8 cellular contexts compared by ENCODE assay signal in genomic region chr2:230007931-230008707, GRCh38.
DNase-seq lines count a peak whose midpoint lies in the region; ATAC-seq and TF ChIP-seq lines count a peak whose summit lies in the region.

No MANE protein-coding gene starts in this region.

- H3K27ac Mint-ChIP-seq in activated T-helper 2 cell treated with anti-CD3 and anti-CD28 coated beads, Interferon-gamma antibody, Interleukin-2, Interleukin-4, amounts not matched to agents 10 μg/mL and 5 μg/mL and 100 μg/mL, durations not matched to agents 14 hours and 24 hours and 36 hours, result no peak overlapping the region

- intact Hi-C loops in activated T-helper 2 cell treated with anti-CD3 and anti-CD28 coated beads, Interferon-gamma antibody, Interleukin-2, Interleukin-4, amounts not matched to agents 10 μg/mL and 5 μg/mL and 100 μg/mL, durations not matched to agents 14 hours and 24 hours and 36 hours (cut with micrococcal nuclease), result loop anchor here (1.0 to 10.0 kb wide), 4 partner anchors 60 to 787 kb away; partner anchors contain the start of gene SLC16A14

- no peaks in the 10 kb centered on the region for H3K27me3 ChIP-seq in stomach smooth muscle (ENCODE audit: control insufficient read depth in 1 of 2, insufficient read depth in 2 of 2, low read length in 2 of 2)

- no peaks in the 10 kb centered on the region for H3K36me3 ChIP-seq in stomach smooth muscle (ENCODE audit: control insufficient read depth in 2 of 2, insufficient read depth in 2 of 2, low read length in 2 of 2)

- H3K27ac ChIP-seq in stomach smooth muscle (ENCODE audit: low read length), result no peak overlapping the region

- H3K36me3 Mint-ChIP-seq in activated T-helper 2 cell treated with anti-CD3 and anti-CD28 coated beads, Interferon-gamma antibody, Interleukin-2, Interleukin-4, amounts not matched to agents 10 μg/mL and 5 μg/mL and 100 μg/mL, durations not matched to agents 14 hours and 24 hours and 36 hours (ENCODE audit: low read depth), result no peaks in the 10 kb centered on the region

- H3K9me3 Mint-ChIP-seq in activated T-helper 2 cell treated with anti-CD3 and anti-CD28 coated beads, Interferon-gamma antibody, Interleukin-2, Interleukin-4, amounts not matched to agents 10 μg/mL and 5 μg/mL and 100 μg/mL, durations not matched to agents 14 hours and 24 hours and 36 hours, result no peaks in the 10 kb centered on the region

- no peak overlapping the region for H3K4me3 ChIP-seq in foreskin fibroblast (ENCODE audit: low read depth in 1 of 2, low read length in 2 of 2)
- peak overlapping the region; percentile 36 to 43 for H3K4me3 ChIP-seq in stomach smooth muscle (ENCODE audit: low read length in 2 of 2)

- no peaks in the 10 kb centered on the region for H3K27me3 Mint-ChIP-seq in activated T-helper 2 cell treated with anti-CD3 and anti-CD28 coated beads, Interferon-gamma antibody, Interleukin-2, Interleukin-4, amounts not matched to agents 10 μg/mL and 5 μg/mL and 100 μg/mL, durations not matched to agents 14 hours and 24 hours and 36 hours (ENCODE audit: low read depth)

- H3K4me1 Mint-ChIP-seq in activated T-helper 2 cell treated with anti-CD3 and anti-CD28 coated beads, Interferon-gamma antibody, Interleukin-2, Interleukin-4, amounts not matched to agents 10 μg/mL and 5 μg/mL and 100 μg/mL, durations not matched to agents 14 hours and 24 hours and 36 hours (ENCODE audit: low read depth), result peaks cover 10% of the 10 kb centered on the region

- H3K4me3 Mint-ChIP-seq in activated T-helper 2 cell treated with anti-CD3 and anti-CD28 coated beads, Interferon-gamma antibody, Interleukin-2, Interleukin-4, amounts not matched to agents 10 μg/mL and 5 μg/mL and 100 μg/mL, durations not matched to agents 14 hours and 24 hours and 36 hours (ENCODE audit: low read depth), result no peak overlapping the region

- no peaks in the 10 kb centered on the region for H3K9me3 ChIP-seq in stomach smooth muscle (ENCODE audit: control insufficient read depth in 2 of 2, low read length in 2 of 2)

- H3K4me1 ChIP-seq in stomach smooth muscle (ENCODE audit: control insufficient read depth, insufficient read depth, low read length), result peaks cover 2% of the 10 kb centered on the region

- DNase-seq in Kasumi-1 (lab: John Stamatoyannopoulos, UW), result peak; percentile 43 to 50
- DNase-seq in SHP77 (lab: John Stamatoyannopoulos, UW), result peak; percentile 38 to 68
- peak; percentile 68 for DNase-seq in activated T-helper 2 cell treated with anti-CD3 and anti-CD28 coated beads, Interferon-gamma antibody, Interleukin-2, Interleukin-4, amounts not matched to agents 10 μg/mL and 5 μg/mL and 100 μg/mL, durations not matched to agents 14 hours and 24 hours and 36 hours (ENCODE audit: low spot score)
- DNase-seq in foreskin fibroblast, result peak; percentile 55 to 84
- peak in 47 of 56 donors; percentile 3 to 84 (median 40) for DNase-seq in nucleus accumbens (lab: John Stamatoyannopoulos, UW)

- H3K9ac ChIP-seq in stomach smooth muscle (ENCODE audit: low read length in 2 of 2), result no peak overlapping the region

- ATAC-seq in GM18511 (IDR thresholded peaks at IDR 0.05; ENCODE audit: unreplicated experiment), result no peak

- TF ChIP-seq CTCF in GM12873 (IDR thresholded peaks at IDR 0.05; ENCODE audit: insufficient read depth, low read depth, low read length, missing control alignments), result peak; percentile 74
- TF ChIP-seq CTCF in foreskin fibroblast (IDR thresholded peaks at IDR 0.05; ENCODE audit: low read depth, low read length), result peak; percentile 71

Comparison
In these comparisons a context has a peak if more than half of its experiments do, and no peak if none do; other contexts are left out.
1. H3K4me3 ChIP-seq: peak in stomach smooth muscle (2 of 2); none in foreskin fibroblast (0 of 2).
2. Peak in every context shown above with its lines, with median percentiles within 50 percentile points of each other: DNase-seq.